Comparison of ENCODE assay signal across 1 cellular context in the genomic region with DNA sequence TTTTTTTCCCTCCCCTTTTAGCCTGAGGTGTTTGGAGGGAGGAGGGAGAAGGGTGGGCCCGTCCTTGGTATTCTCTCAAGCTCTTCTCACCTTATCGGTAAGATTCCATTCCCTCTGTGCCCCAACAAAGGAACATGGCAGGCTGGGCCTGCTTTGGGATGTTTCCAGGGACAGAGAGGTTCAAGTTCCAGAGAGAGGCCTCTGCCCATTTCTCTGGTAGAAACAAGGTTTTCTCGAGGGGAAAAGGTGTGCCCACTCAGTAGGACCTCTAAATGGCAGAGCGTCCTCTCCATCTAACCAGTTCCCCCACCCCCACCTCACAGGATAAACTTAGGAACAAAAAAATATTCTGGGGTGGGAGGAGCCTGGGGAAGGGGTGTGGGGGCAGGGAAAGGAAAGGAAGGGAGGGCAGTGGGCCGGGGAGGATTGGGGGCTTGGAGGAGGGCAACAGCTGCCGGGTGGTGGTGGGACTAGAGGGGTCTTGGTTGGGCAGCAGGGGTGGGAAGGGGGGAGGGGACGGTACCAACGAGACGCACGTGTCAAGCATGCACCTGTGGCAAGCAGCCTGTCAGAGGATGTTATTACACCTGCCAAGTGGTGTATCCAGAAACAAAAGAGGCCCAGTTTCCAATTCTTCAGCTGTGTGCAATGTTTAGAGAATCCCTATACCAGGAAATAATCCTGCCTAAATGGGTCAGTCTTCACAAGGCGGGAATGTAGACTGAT.
TF ChIP-seq lines count a peak whose summit lies in the region.

No MANE protein-coding gene starts in this region.

TF ChIP-seq in HepG2, 621 proteins besides CTCF, POLR2A, EP300 and RAD21 (continued from another document and continues in another):
- TF ChIP-seq ZNF670 (CRISPR knock-in tag; IDR thresholded peaks at IDR 0.05; ENCODE audit: borderline replicate concordance), result 0 out of 2 replicates have a peak, but pooled peaks have one; percentile 14
- TF ChIP-seq, protein P1, sequence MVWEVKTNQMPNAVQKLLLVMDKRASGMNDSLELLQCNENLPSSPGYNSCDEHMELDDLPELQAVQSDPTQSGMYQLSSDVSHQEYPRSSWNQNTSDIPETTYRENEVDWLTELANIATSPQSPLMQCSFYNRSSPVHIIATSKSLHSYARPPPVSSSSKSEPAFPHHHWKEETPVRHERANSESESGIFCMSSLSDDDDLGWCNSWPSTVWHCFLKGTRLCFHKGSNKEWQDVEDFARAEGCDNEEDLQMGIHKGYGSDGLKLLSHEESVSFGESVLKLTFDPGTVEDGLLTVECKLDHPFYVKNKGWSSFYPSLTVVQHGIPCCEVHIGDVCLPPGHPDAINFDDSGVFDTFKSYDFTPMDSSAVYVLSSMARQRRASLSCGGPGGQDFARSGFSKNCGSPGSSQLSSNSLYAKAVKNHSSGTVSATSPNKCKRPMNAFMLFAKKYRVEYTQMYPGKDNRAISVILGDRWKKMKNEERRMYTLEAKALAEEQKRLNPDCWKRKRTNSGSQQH (CRISPR knock-in tag; IDR thresholded peaks at IDR 0.05; ENCODE audit: low read depth), result no peak
- TF ChIP-seq, protein P2, sequence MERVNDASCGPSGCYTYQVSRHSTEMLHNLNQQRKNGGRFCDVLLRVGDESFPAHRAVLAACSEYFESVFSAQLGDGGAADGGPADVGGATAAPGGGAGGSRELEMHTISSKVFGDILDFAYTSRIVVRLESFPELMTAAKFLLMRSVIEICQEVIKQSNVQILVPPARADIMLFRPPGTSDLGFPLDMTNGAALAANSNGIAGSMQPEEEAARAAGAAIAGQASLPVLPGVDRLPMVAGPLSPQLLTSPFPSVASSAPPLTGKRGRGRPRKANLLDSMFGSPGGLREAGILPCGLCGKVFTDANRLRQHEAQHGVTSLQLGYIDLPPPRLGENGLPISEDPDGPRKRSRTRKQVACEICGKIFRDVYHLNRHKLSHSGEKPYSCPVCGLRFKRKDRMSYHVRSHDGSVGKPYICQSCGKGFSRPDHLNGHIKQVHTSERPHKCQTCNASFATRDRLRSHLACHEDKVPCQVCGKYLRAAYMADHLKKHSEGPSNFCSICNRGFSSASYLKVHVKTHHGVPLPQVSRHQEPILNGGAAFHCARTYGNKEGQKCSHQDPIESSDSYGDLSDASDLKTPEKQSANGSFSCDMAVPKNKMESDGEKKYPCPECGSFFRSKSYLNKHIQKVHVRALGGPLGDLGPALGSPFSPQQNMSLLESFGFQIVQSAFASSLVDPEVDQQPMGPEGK (CRISPR knock-in tag; IDR thresholded peaks at IDR 0.05), result peak; percentile 33; the same call in 1 of the 2 replicates
- peak; percentile 10; the same call in 1 of the 2 replicates for TF ChIP-seq KAT8 (CRISPR knock-in tag; IDR thresholded peaks at IDR 0.05)
- TF ChIP-seq ZNF782 (CRISPR knock-in tag; IDR thresholded peaks at IDR 0.05; ENCODE audit: borderline replicate concordance), result no peak
- peak; percentile 61 for TF ChIP-seq RBM22 (optimal IDR thresholded peaks at IDR 0.05; ENCODE audit: low read length)
- no peak for TF ChIP-seq MTF1 (CRISPR knock-in tag; IDR thresholded peaks at IDR 0.05)
- TF ChIP-seq, protein P3, sequence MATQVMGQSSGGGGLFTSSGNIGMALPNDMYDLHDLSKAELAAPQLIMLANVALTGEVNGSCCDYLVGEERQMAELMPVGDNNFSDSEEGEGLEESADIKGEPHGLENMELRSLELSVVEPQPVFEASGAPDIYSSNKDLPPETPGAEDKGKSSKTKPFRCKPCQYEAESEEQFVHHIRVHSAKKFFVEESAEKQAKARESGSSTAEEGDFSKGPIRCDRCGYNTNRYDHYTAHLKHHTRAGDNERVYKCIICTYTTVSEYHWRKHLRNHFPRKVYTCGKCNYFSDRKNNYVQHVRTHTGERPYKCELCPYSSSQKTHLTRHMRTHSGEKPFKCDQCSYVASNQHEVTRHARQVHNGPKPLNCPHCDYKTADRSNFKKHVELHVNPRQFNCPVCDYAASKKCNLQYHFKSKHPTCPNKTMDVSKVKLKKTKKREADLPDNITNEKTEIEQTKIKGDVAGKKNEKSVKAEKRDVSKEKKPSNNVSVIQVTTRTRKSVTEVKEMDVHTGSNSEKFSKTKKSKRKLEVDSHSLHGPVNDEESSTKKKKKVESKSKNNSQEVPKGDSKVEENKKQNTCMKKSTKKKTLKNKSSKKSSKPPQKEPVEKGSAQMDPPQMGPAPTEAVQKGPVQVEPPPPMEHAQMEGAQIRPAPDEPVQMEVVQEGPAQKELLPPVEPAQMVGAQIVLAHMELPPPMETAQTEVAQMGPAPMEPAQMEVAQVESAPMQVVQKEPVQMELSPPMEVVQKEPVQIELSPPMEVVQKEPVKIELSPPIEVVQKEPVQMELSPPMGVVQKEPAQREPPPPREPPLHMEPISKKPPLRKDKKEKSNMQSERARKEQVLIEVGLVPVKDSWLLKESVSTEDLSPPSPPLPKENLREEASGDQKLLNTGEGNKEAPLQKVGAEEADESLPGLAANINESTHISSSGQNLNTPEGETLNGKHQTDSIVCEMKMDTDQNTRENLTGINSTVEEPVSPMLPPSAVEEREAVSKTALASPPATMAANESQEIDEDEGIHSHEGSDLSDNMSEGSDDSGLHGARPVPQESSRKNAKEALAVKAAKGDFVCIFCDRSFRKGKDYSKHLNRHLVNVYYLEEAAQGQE (IDR thresholded peaks at IDR 0.05; ENCODE audit: borderline replicate concordance in 1 of 2, low read depth in 1 of 2, low read length in 2 of 2), result peak in 1 of 2 experiments; percentile 31; a peak in 1 of 4 replicates
- TF ChIP-seq TBX3 (IDR thresholded peaks at IDR 0.05; ENCODE audit: borderline replicate concordance), result no peak
- no peak for TF ChIP-seq RXRB (CRISPR knock-in tag; IDR thresholded peaks at IDR 0.05; ENCODE audit: borderline replicate concordance)
- TF ChIP-seq ZNF569 (CRISPR knock-in tag; IDR thresholded peaks at IDR 0.05; ENCODE audit: borderline replicate concordance), result no peak
- no peak for TF ChIP-seq JUNB (CRISPR knock-in tag; IDR thresholded peaks at IDR 0.05; ENCODE audit: borderline replicate concordance)
- TF ChIP-seq NFATC3 (CRISPR knock-in tag; IDR thresholded peaks at IDR 0.05), result no peak
- TF ChIP-seq ZNF180 (CRISPR knock-in tag; IDR thresholded peaks at IDR 0.05; ENCODE audit: borderline replicate concordance, low read depth), result no peak
- no peak for TF ChIP-seq ZNF577 (CRISPR knock-in tag; IDR thresholded peaks at IDR 0.05; ENCODE audit: borderline replicate concordance, low read depth)
- TF ChIP-seq, protein P4, sequence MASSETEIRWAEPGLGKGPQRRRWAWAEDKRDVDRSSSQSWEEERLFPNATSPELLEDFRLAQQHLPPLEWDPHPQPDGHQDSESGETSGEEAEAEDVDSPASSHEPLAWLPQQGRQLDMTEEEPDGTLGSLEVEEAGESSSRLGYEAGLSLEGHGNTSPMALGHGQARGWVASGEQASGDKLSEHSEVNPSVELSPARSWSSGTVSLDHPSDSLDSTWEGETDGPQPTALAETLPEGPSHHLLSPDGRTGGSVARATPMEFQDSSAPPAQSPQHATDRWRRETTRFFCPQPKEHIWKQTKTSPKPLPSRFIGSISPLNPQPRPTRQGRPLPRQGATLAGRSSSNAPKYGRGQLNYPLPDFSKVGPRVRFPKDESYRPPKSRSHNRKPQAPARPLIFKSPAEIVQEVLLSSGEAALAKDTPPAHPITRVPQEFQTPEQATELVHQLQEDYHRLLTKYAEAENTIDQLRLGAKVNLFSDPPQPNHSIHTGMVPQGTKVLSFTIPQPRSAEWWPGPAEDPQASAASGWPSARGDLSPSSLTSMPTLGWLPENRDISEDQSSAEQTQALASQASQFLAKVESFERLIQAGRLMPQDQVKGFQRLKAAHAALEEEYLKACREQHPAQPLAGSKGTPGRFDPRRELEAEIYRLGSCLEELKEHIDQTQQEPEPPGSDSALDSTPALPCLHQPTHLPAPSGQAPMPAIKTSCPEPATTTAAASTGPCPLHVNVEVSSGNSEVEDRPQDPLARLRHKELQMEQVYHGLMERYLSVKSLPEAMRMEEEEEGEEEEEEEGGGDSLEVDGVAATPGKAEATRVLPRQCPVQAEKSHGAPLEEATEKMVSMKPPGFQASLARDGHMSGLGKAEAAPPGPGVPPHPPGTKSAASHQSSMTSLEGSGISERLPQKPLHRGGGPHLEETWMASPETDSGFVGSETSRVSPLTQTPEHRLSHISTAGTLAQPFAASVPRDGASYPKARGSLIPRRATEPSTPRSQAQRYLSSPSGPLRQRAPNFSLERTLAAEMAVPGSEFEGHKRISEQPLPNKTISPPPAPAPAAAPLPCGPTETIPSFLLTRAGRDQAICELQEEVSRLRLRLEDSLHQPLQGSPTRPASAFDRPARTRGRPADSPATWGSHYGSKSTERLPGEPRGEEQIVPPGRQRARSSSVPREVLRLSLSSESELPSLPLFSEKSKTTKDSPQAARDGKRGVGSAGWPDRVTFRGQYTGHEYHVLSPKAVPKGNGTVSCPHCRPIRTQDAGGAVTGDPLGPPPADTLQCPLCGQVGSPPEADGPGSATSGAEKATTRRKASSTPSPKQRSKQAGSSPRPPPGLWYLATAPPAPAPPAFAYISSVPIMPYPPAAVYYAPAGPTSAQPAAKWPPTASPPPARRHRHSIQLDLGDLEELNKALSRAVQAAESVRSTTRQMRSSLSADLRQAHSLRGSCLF (CRISPR knock-in tag; IDR thresholded peaks at IDR 0.05; ENCODE audit: borderline replicate concordance), result no peak
- TF ChIP-seq, protein P5, sequence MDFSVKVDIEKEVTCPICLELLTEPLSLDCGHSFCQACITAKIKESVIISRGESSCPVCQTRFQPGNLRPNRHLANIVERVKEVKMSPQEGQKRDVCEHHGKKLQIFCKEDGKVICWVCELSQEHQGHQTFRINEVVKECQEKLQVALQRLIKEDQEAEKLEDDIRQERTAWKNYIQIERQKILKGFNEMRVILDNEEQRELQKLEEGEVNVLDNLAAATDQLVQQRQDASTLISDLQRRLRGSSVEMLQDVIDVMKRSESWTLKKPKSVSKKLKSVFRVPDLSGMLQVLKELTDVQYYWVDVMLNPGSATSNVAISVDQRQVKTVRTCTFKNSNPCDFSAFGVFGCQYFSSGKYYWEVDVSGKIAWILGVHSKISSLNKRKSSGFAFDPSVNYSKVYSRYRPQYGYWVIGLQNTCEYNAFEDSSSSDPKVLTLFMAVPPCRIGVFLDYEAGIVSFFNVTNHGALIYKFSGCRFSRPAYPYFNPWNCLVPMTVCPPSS (IDR thresholded peaks at IDR 0.05), result no peak
- TF ChIP-seq, protein P6, sequence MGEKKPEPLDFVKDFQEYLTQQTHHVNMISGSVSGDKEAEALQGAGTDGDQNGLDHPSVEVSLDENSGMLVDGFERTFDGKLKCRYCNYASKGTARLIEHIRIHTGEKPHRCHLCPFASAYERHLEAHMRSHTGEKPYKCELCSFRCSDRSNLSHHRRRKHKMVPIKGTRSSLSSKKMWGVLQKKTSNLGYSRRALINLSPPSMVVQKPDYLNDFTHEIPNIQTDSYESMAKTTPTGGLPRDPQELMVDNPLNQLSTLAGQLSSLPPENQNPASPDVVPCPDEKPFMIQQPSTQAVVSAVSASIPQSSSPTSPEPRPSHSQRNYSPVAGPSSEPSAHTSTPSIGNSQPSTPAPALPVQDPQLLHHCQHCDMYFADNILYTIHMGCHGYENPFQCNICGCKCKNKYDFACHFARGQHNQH (CRISPR knock-in tag; IDR thresholded peaks at IDR 0.05), result no peak
- TF ChIP-seq ZBTB7A (CRISPR knock-in tag; IDR thresholded peaks at IDR 0.05), result 0 out of 2 replicates have a peak, but pooled peaks have one; percentile 19
- TF ChIP-seq NPAS2 (CRISPR knock-in tag; IDR thresholded peaks at IDR 0.05; ENCODE audit: borderline replicate concordance), result no peak
- no peak for TF ChIP-seq PTBP1 (IDR thresholded peaks at IDR 0.05; ENCODE audit: low read depth, low read length, poor library complexity, severe bottlenecking)
- TF ChIP-seq, protein P7, sequence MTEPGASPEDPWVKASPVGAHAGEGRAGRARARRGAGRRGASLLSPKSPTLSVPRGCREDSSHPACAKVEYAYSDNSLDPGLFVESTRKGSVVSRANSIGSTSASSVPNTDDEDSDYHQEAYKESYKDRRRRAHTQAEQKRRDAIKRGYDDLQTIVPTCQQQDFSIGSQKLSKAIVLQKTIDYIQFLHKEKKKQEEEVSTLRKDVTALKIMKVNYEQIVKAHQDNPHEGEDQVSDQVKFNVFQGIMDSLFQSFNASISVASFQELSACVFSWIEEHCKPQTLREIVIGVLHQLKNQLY (CRISPR knock-in tag; IDR thresholded peaks at IDR 0.05), result 0 out of 2 replicates have a peak, but pooled peaks have one; percentile 7
- TF ChIP-seq, protein P8, sequence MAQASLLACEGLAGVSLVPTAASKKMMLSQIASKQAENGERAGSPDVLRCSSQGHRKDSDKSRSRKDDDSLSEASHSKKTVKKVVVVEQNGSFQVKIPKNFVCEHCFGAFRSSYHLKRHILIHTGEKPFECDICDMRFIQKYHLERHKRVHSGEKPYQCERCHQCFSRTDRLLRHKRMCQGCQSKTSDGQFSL (CRISPR knock-in tag; IDR thresholded peaks at IDR 0.05), result no peak
- TF ChIP-seq, protein P9, sequence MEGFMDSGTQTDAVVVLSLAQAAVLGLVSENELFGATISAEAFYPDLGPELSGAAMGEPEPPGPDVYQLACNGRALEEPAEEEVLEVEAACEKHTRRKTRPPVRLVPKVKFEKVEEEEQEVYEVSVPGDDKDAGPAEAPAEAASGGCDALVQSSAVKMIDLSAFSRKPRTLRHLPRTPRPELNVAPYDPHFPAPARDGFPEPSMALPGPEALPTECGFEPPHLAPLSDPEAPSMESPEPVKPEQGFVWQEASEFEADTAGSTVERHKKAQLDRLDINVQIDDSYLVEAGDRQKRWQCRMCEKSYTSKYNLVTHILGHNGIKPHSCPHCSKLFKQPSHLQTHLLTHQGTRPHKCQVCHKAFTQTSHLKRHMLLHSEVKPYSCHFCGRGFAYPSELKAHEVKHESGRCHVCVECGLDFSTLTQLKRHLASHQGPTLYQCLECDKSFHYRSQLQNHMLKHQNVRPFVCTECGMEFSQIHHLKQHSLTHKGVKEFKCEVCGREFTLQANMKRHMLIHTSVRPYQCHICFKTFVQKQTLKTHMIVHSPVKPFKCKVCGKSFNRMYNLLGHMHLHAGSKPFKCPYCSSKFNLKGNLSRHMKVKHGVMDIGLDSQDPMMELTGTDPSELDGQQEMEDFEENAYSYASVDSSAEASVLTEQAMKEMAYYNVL (CRISPR knock-in tag; IDR thresholded peaks at IDR 0.05; ENCODE audit: borderline replicate concordance), result 0 out of 2 replicates have a peak, but pooled peaks have one; percentile 37
- TF ChIP-seq, protein P10, sequence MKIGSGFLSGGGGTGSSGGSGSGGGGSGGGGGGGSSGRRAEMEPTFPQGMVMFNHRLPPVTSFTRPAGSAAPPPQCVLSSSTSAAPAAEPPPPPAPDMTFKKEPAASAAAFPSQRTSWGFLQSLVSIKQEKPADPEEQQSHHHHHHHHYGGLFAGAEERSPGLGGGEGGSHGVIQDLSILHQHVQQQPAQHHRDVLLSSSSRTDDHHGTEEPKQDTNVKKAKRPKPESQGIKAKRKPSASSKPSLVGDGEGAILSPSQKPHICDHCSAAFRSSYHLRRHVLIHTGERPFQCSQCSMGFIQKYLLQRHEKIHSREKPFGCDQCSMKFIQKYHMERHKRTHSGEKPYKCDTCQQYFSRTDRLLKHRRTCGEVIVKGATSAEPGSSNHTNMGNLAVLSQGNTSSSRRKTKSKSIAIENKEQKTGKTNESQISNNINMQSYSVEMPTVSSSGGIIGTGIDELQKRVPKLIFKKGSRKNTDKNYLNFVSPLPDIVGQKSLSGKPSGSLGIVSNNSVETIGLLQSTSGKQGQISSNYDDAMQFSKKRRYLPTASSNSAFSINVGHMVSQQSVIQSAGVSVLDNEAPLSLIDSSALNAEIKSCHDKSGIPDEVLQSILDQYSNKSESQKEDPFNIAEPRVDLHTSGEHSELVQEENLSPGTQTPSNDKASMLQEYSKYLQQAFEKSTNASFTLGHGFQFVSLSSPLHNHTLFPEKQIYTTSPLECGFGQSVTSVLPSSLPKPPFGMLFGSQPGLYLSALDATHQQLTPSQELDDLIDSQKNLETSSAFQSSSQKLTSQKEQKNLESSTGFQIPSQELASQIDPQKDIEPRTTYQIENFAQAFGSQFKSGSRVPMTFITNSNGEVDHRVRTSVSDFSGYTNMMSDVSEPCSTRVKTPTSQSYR (CRISPR knock-in tag; IDR thresholded peaks at IDR 0.05; ENCODE audit: borderline replicate concordance), result peak; percentile 66; the same call in 1 of the 2 replicates
- TF ChIP-seq ZNF121 (CRISPR knock-in tag; IDR thresholded peaks at IDR 0.05), result no peak
- no peak for TF ChIP-seq CREB1 (IDR thresholded peaks at IDR 0.05)
- peak; percentile 18; the same call in 1 of the 2 replicates for TF ChIP-seq CREB1 (CRISPR knock-in tag; IDR thresholded peaks at IDR 0.05)
